8 cellular contexts compared by ENCODE assay signal in genomic region chr19:10654610-10655456, GRCh38. TPM values are rescaled to one million over a fixed set of nuclear protein-coding genes. Genes with fewer than 3 reads are reported as not detected.
DNase-seq lines count a peak whose midpoint lies in the region; ATAC-seq and TF ChIP-seq lines count a peak whose summit lies in the region.

No MANE protein-coding gene starts in this region.

- H3K27me3 ChIP-seq in body of pancreas (no peaks in the 10 kb centered on the region), spleen (replicated peaks in 1 of 7) (no peaks in the 10 kb centered on the region)

- H3K27ac ChIP-seq in body of pancreas: peak overlapping the region; percentile 96 to 99 (median 99)
- peak overlapping the region; percentile 96 to 100 (median 98) for H3K27ac ChIP-seq in spleen

- DNase-seq in CD1c-positive myeloid dendritic cell (ENCODE audit: extremely low spot score): peak; percentile 72
- DNase-seq in KG1 (lab: John Stamatoyannopoulos, UW): peak; percentile 22
- peak; percentile 32 to 72 (median 60) for DNase-seq in T-helper 1 cell
- DNase-seq in body of pancreas: peak; percentile 29 to 50 (median 45)
- peak; percentile 92 for DNase-seq in spleen

- intact Hi-C loops in body of pancreas (cut with DNase I) (no loop called here), spleen (cut with DNase I; ENCODE audit: low total_unique reads) (no loop called here)

- peak; percentile 21 for ATAC-seq in GM19452 (IDR thresholded peaks at IDR 0.05; ENCODE audit: unreplicated experiment)
- ATAC-seq in body of pancreas: peak; percentile 13
- ATAC-seq in GM21390 (IDR thresholded peaks at IDR 0.05; ENCODE audit: unreplicated experiment): no peak

- no peak for TF ChIP-seq POLR2A in body of pancreas (IDR thresholded peaks at IDR 0.05)
- no peak for TF ChIP-seq POLR2A in spleen (IDR thresholded peaks at IDR 0.05)

- H3K4me3 ChIP-seq in body of pancreas (peak overlapping the region; percentile 85 to 99), iPS-18c (ENCODE audit: insufficient read depth, low read depth, low read length) (peak overlapping the region; percentile 69), spleen (peak overlapping the region; percentile 88 to 100 (median 98))

- WGBS in body of pancreas, 2 donors: 0% methylated on average over 26 to 56 of the region's 73 CpGs
- 1% methylated on average over 31 to 73 of the region's 73 CpGs for WGBS in spleen, 5 donors

- H3K36me3 ChIP-seq in body of pancreas (replicated peaks in 1 of 2; ENCODE audit: insufficient read depth in 1 of 2, low read depth in 2 of 2) (no peaks in the 10 kb centered on the region), spleen (peaks cover 0 to 28% (median 2%) of the 10 kb centered on the region in 6 donors)

- TF ChIP-seq CTCF in body of pancreas (IDR thresholded peaks at IDR 0.05): no peak
- TF ChIP-seq CTCF in spleen (IDR thresholded peaks at IDR 0.05 in 8 of 11, conservative IDR thresholded peaks at IDR 0.05 in 3 of 11): no peak

- H3K9me3 ChIP-seq in body of pancreas (no peaks in the 10 kb centered on the region), iPS-18c (ENCODE audit: control insufficient read depth, insufficient read depth, low read length) (no peaks in the 10 kb centered on the region), spleen (no peaks in the 10 kb centered on the region)

- H3K4me1 ChIP-seq in body of pancreas (peaks cover 53% of the 10 kb centered on the region), spleen (peaks cover 38 to 72% (median 64%) of the 10 kb centered on the region in 6 donors)

RNA-seq across cellular contexts. Expression of gene ILF3, which starts 0.7 kb away (rescaled TPM):
- 100 to 1,000 TPM in 1 of 2 donors, 10 to 100 TPM in 1; 90.3 to 150 TPM for total RNA-seq in body of pancreas
- 100 to 1,000 TPM; 150 to 264 (median 221) TPM for total RNA-seq in spleen
- polyA plus RNA-seq in spleen: 100 to 1,000 TPM in 2 of 3 donors, 10 to 100 TPM in 1; 82.9 to 152 (median 143) TPM

RNA-seq across cellular contexts. Expression of gene SLC44A2, which starts 29.5 kb away (rescaled TPM):
- total RNA-seq in body of pancreas (10 to 100 TPM; 47.5 to 56.4 TPM), spleen (100 to 1,000 TPM; 199 to 358 (median 274) TPM)
- polyA plus RNA-seq in spleen: 100 to 1,000 TPM; 108 to 128 (median 125) TPM

RNA-seq across cellular contexts. Expression of gene QTRT1, which starts 46.4 kb away (rescaled TPM):
- total RNA-seq in body of pancreas (10 to 100 TPM; 71.6 to 89.7 TPM), spleen (10 to 100 TPM; 20.6 to 49.4 (median 33.6) TPM)
- 100 to 1,000 TPM in 2 of 3 donors, 10 to 100 TPM in 1; 65.3 to 114 (median 111) TPM for polyA plus RNA-seq in spleen

Comparison
In these comparisons a context has a peak if more than half of its experiments do, and no peak if none do; other contexts are left out.
1. DNase-seq: peak in every context shown above with its lines; median percentile 92 in spleen; 72 in CD1c-positive myeloid dendritic cell; 60 in T-helper 1 cell; 45 in body of pancreas; 22 in KG1.